ENCODE assay signal across 23 cellular contexts in genomic region chr18:11664286-11664685, GRCh38. TPM values are rescaled to one million over a fixed set of nuclear protein-coding genes. Genes with fewer than 3 reads are reported as not detected.
A peak's percentile ranks its signal among the peaks of the same experiment; 100 is the strongest.
DNase-seq lines count a peak whose midpoint lies in the region; ATAC-seq and TF ChIP-seq lines count a peak whose summit lies in the region.
"Had no signal": no experiment of that assay in that cellular context is flagged by ENCODE, and none has a peak within 500 bp of the region (broad histone marks: within the 10 kb centered on the region; RNA-seq: fewer than 3 reads in every experiment).

No MANE protein-coding gene starts in this region.

- no peak for TF ChIP-seq CTCF in osteocyte (IDR thresholded peaks at IDR 0.05)

- DNase-seq in activated CD8-positive, alpha-beta memory T cell treated with anti-CD3 and anti-CD28 coated beads, Interleukin-2, amount 10 ng/mL, durations not matched to agents 7 days and 5 days, result peak; percentile 15
- no peak for DNase-seq in activated CD8-positive, alpha-beta memory T cell treated with anti-CD3 and anti-CD28 coated beads, Interleukin-2, amount 50 U/mL, for 48 hours
- DNase-seq in islet precursor cell (peak; percentile 23), osteocyte (ENCODE audit: extremely low spot score, unreplicated experiment) (peak; percentile 62), NCI-H345 treated with DMSO at 0.1 percent for 48 hours (lab: John Stamatoyannopoulos, UW; ENCODE audit: unreplicated experiment) (no peak), NCI-H226 (no peak), NCI-H1105 (lab: John Stamatoyannopoulos, UW) (no peak)
- DNase-seq: 8988T; ACHN; BE2C; CD4-positive, alpha-beta T cell; CD8-positive, alpha-beta memory T cell; DMS53; DMS79 treated with DMSO at 0.1 percent for 48 hours; GF-D8; H9 had no signal

- H3K27me3 Mint-ChIP-seq in activated CD8-positive, alpha-beta memory T cell treated with anti-CD3 and anti-CD28 coated beads, Interleukin-2, amount 10 ng/mL, durations not matched to agents 7 days and 5 days, result peaks cover 18% of the 10 kb centered on the region
- peaks cover 19% of the 10 kb centered on the region for H3K27me3 Mint-ChIP-seq in osteocyte (ENCODE audit: unreplicated experiment)

- no peak for ATAC-seq in activated CD8-positive, alpha-beta memory T cell treated with anti-CD3 and anti-CD28 coated beads, Interleukin-2, amount 10 ng/mL, durations not matched to agents 7 days and 5 days
- ATAC-seq: A549, GM23338, HCT116 had no signal

- no peaks in the 10 kb centered on the region for H3K9me3 Mint-ChIP-seq in activated CD8-positive, alpha-beta memory T cell treated with anti-CD3 and anti-CD28 coated beads, Interleukin-2, amount 10 ng/mL, durations not matched to agents 7 days and 5 days (ENCODE audit: low read depth)
- no peaks in the 10 kb centered on the region for H3K9me3 Mint-ChIP-seq in osteocyte (ENCODE audit: unreplicated experiment)
- H3K9me3 Mint-ChIP-seq: CD14-positive monocyte; CD4-positive, alpha-beta T cell; CD8-positive, alpha-beta memory T cell; GM23338; H9 had no signal

- H3K4me1 Mint-ChIP-seq in activated CD8-positive, alpha-beta memory T cell treated with anti-CD3 and anti-CD28 coated beads, Interleukin-2, amount 10 ng/mL, durations not matched to agents 7 days and 5 days, result no peaks in the 10 kb centered on the region
- no peaks in the 10 kb centered on the region for H3K4me1 Mint-ChIP-seq in osteocyte (ENCODE audit: unreplicated experiment)
- H3K4me1 Mint-ChIP-seq: CD14-positive monocyte; CD8-positive, alpha-beta memory T cell had no signal

- no peaks in the 10 kb centered on the region for H3K36me3 Mint-ChIP-seq in activated CD8-positive, alpha-beta memory T cell treated with anti-CD3 and anti-CD28 coated beads, Interleukin-2, amount 10 ng/mL, durations not matched to agents 7 days and 5 days
- H3K36me3 Mint-ChIP-seq in osteocyte (ENCODE audit: unreplicated experiment), result no peaks in the 10 kb centered on the region
- H3K36me3 Mint-ChIP-seq: CD14-positive monocyte; CD8-positive, alpha-beta memory T cell had no signal

- no peak overlapping the region for H3K27ac Mint-ChIP-seq in activated CD8-positive, alpha-beta memory T cell treated with anti-CD3 and anti-CD28 coated beads, Interleukin-2, amount 10 ng/mL, durations not matched to agents 7 days and 5 days
- H3K27ac Mint-ChIP-seq in osteocyte (ENCODE audit: unreplicated experiment), result no peak overlapping the region
- H3K27ac Mint-ChIP-seq: CD14-positive monocyte; CD4-positive, alpha-beta T cell; CD8-positive, alpha-beta memory T cell; GM23338; H9 had no signal

- no peak overlapping the region for H3K4me3 Mint-ChIP-seq in activated CD8-positive, alpha-beta memory T cell treated with anti-CD3 and anti-CD28 coated beads, Interleukin-2, amount 10 ng/mL, durations not matched to agents 7 days and 5 days
- H3K4me3 Mint-ChIP-seq in osteocyte (ENCODE audit: unreplicated experiment), result no peak overlapping the region
- H3K4me3 Mint-ChIP-seq: CD14-positive monocyte; CD4-positive, alpha-beta T cell; CD8-positive, alpha-beta memory T cell; GM23338; H9 had no signal

- CTCF ChIA-PET in activated CD8-positive, alpha-beta memory T cell treated with anti-CD3 and anti-CD28 coated beads, Interleukin-2, amount 10 ng/mL, durations not matched to agents 7 days and 5 days (lab: Charles Lee), result interaction anchor here (0.8 kb wide), 1 partner anchor 9 kb away, joined by 3 read pairs; no protein-coding TSS in a partner anchor

RNA-seq across cellular contexts. Expression of gene GNAL, which starts 24.8 kb away (rescaled TPM):
- total RNA-seq in activated CD8-positive, alpha-beta memory T cell treated with anti-CD3 and anti-CD28 coated beads, Interleukin-2, amount 10 ng/mL, durations not matched to agents 7 days and 5 days, result under 1 TPM in 1 of 2 experiments, not detected in 1; 0.52 TPM
- 1.2 and 1.3 TPM in 2 replicates for total RNA-seq in osteocyte

RNA-seq across cellular contexts. Expression of gene SLC35G4, which starts 54.9 kb away (rescaled TPM):
- not detected for total RNA-seq in activated CD8-positive, alpha-beta memory T cell treated with anti-CD3 and anti-CD28 coated beads, Interleukin-2, amount 10 ng/mL, durations not matched to agents 7 days and 5 days
- not detected in 2 replicates for total RNA-seq in osteocyte
- total RNA-seq: CD4-positive, alpha-beta T cell; CD8-positive, alpha-beta memory T cell; Daoy; G401; GM23338; H4; H9 had no signal

Comparison
In these comparisons a context has a peak if more than half of its experiments do, and no peak if none do; other contexts are left out.
1. DNase-seq: peak in activated CD8-positive, alpha-beta memory T cell treated with anti-CD3 and anti-CD28 coated beads, Interleukin-2, amount 10 ng/mL, durations not matched to agents 7 days and 5 days (single experiment), islet precursor cell (single experiment) and osteocyte (single experiment); none in activated CD8-positive, alpha-beta memory T cell treated with anti-CD3 and anti-CD28 coated beads, Interleukin-2, amount 50 U/mL, for 48 hours (single experiment), NCI-H345 treated with DMSO at 0.1 percent for 48 hours (single experiment), NCI-H226 (single experiment) and NCI-H1105 (single experiment).